Comparison of ENCODE assay signal across 9 cellular contexts in the genomic region with DNA sequence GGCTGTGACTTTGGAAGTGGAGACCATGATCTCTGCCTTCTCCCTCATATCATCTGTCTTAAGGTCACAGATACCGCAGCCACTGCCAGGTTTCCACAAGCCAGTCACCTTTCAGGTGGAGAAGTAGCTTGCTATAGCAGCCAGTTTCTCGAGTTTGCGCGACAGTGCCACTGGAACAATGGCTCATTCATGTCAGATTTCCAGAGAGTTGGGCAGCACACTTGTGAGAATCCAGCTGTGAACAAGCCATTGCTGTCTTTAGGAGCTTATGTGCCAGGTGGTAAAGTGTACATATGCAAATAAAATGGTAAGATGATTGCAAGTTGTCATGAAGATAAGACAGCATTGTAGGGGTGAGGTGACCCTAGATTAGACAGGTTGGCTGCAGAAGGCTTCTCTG. TPM values are rescaled to one million over a fixed set of nuclear protein-coding genes. Genes with fewer than 3 reads are reported as not detected.
DNase-seq lines count a peak whose midpoint lies in the region; ATAC-seq, FAIRE-seq and TF ChIP-seq lines count a peak whose summit lies in the region.
"Had no signal": no experiment of that assay in that cellular context is flagged by ENCODE, and none has a peak within 500 bp of the region (broad histone marks: within the 10 kb centered on the region; RNA-seq: fewer than 3 reads in every experiment).

No MANE protein-coding gene starts in this region.

- no peak overlapping the region for H3T11ph ChIP-seq in H9 (ENCODE audit: low read length)

- no peaks in the 10 kb centered on the region for H3K9me3 Mint-ChIP-seq in H9
- H3K9me3 Mint-ChIP-seq: activated CD4-positive, alpha-beta memory T cell treated with anti-CD3 and anti-CD28 coated beads for 36 hours had no signal

- ATAC-seq in gastrocnemius medialis: no peak

- H4K8ac ChIP-seq in H1 (ENCODE audit: extremely low read depth, insufficient read depth, low read length) (no peak overlapping the region), H9 (replicated peaks; ENCODE audit: insufficient read length, low read depth, low read length) (no peak overlapping the region)

- peaks cover 1% of the 10 kb centered on the region; the same call in 1 of the 2 replicates for H3K23me2 ChIP-seq in H1 (ENCODE audit: low read depth, low read length)
- H3K23me2 ChIP-seq in H9 (ENCODE audit: insufficient read length, low read depth, low read length, poor library complexity, severe bottlenecking): no peaks in the 10 kb centered on the region

- H3K4me3 ChIP-seq in H1 (ENCODE audit: extremely low read depth in 1 of 4, insufficient read depth in 2 of 4, low read depth in 3 of 4, low read length in 4 of 4) (no peak overlapping the region), gastrocnemius medialis (no peak overlapping the region)

- no peak overlapping the region for H3K56ac ChIP-seq in H1 (replicated peaks; ENCODE audit: insufficient read length, low read depth, low read length)
- H3K56ac ChIP-seq in H9 (ENCODE audit: insufficient read length, low read depth, low read length): no peak overlapping the region

- H3K14ac ChIP-seq in H1 (ENCODE audit: insufficient read length) (no peak overlapping the region), H9 (ENCODE audit: insufficient read depth, low read length) (no peak overlapping the region)

- no peak overlapping the region for H4K5ac ChIP-seq in H1 (ENCODE audit: insufficient read length, low read depth, low read length)
- H4K5ac ChIP-seq in H9 (ENCODE audit: insufficient read length, low read depth, low read length): no peak overlapping the region

- H3K4me1 Mint-ChIP-seq in H9: peaks cover 4 to 5% of the 10 kb centered on the region in 2 experiments; a peak in 3 of 4 replicates

- CTCF ChIA-PET in H1 (lab: Charles Lee; ENCODE audit: partially characterized antibody): interaction anchor here (0.7 kb wide), 2 partner anchors 60 to 562 kb away, joined by 3 read pairs; no protein-coding TSS in a partner anchor

- no peak for TF ChIP-seq POLR2A in H1 (IDR thresholded peaks at IDR 0.05; ENCODE audit: control extremely low read depth in 1 of 2, low read depth in 2 of 2, low read length in 2 of 2)
- no peak for TF ChIP-seq POLR2A in gastrocnemius medialis (IDR thresholded peaks at IDR 0.05)

- peak overlapping the region; percentile 5 for H3K4ac ChIP-seq in H1 (replicated peaks; ENCODE audit: insufficient read length, low read depth, low read length)
- no peak overlapping the region for H3K4ac ChIP-seq in H9 (ENCODE audit: low read depth, low read length)

- H3K9me3 ChIP-seq in H1 (ENCODE audit: insufficient read depth in 2 of 2, low read depth in 1 of 2, low read length in 1 of 2) (no peaks in the 10 kb centered on the region), gastrocnemius medialis (no peaks in the 10 kb centered on the region), H9 (ENCODE audit: control insufficient read depth, low read depth, low read length) (no peaks in the 10 kb centered on the region)

- H3K79me1 ChIP-seq in H1 (ENCODE audit: low read depth, low read length) (peaks cover 8% of the 10 kb centered on the region), H9 (ENCODE audit: insufficient read depth, low read depth, low read length, poor library complexity, severe bottlenecking) (no peaks in the 10 kb centered on the region)

- peaks cover 0 to 33% of the 10 kb centered on the region in 2 experiments; a peak in 2 of 4 replicates for H3K79me2 ChIP-seq in H1 (ENCODE audit: control insufficient read depth in 1 of 2, insufficient read depth in 2 of 2, low read length in 2 of 2)
- H3K79me2 ChIP-seq in H9 (ENCODE audit: insufficient read depth, low read length): no peaks in the 10 kb centered on the region; the same call in none of the 2 replicates

- POLR2A ChIA-PET in H1 (lab: Charles Lee; ENCODE audit: partially characterized antibody): interaction anchor here (0.6 to 1.7 kb wide), 3 partner anchors 12 to 37 kb away, joined by 3 to 4 read pairs (median 3); no protein-coding TSS in a partner anchor

- no peaks in the 10 kb centered on the region for H3K4me1 ChIP-seq in H1 (replicated peaks in 1 of 4; ENCODE audit: control insufficient read depth in 3 of 4, insufficient read depth in 4 of 4, low read length in 3 of 4)
- peaks cover 42 to 48% of the 10 kb centered on the region in 2 donors for H3K4me1 ChIP-seq in gastrocnemius medialis
- H3K4me1 ChIP-seq in H9 (ENCODE audit: insufficient read depth, low read length): no peaks in the 10 kb centered on the region

- no peaks in the 10 kb centered on the region for H3K27me3 Mint-ChIP-seq in H9 (ENCODE audit: low read depth)
- H3K27me3 Mint-ChIP-seq: activated CD4-positive, alpha-beta memory T cell treated with anti-CD3 and anti-CD28 coated beads for 36 hours had no signal

- no peak overlapping the region for H2BK12ac ChIP-seq in H1 (ENCODE audit: low read depth, low read length)
- H2BK12ac ChIP-seq in H9 (ENCODE audit: insufficient read length, low read depth, low read length): no peak overlapping the region

- TF ChIP-seq CTCF in H1 (IDR thresholded peaks at IDR 0.05; ENCODE audit: control extremely low read depth in 1 of 3, insufficient read depth in 1 of 3, low read depth in 1 of 3, low read length in 3 of 3) (no peak), gastrocnemius medialis (IDR thresholded peaks at IDR 0.05 in 4 of 5, conservative IDR thresholded peaks at IDR 0.05 in 1 of 5) (no peak), H9 (conservative IDR thresholded peaks at IDR 0.05) (no peak)

- H3K18ac ChIP-seq in H1 (ENCODE audit: extremely low read depth, low read length) (no peak overlapping the region), H9 (ENCODE audit: insufficient read length, low read depth, low read length) (no peak overlapping the region)

- H4K20me1 ChIP-seq in H1 (replicated peaks in 1 of 2; ENCODE audit: control insufficient read depth in 1 of 2, insufficient read depth in 2 of 2, low read length in 2 of 2) (peaks cover 2 to 10% of the 10 kb centered on the region in 2 experiments), H9 (ENCODE audit: control insufficient read depth, insufficient read depth, insufficient read length) (no peaks in the 10 kb centered on the region)

- WGBS in H1 (ENCODE audit: extremely low coverage in 1 of 2, insufficient coverage in 1 of 2, insufficient read length in 1 of 2, insufficient replicate concordance in 2 of 2, low coverage in 1 of 2, low lambda C conversion rate in 2 of 2, missing lambda C conversion rate in 1 of 2), 2 experiments: 70% methylated on average over 4 of the region's 4 CpGs; no CpG with 5 or more reads in 1 of the 2 experiments
- whole genome bisulfite sequencing in H9 (ENCODE audit: extremely low coverage, insufficient read length, low lambda C conversion rate): no CpG with 5 or more reads among the region's 4 CpGs

- H2AFZ ChIP-seq in H1 (ENCODE audit: low read length) (no peak overlapping the region), H9 (ENCODE audit: low read length) (no peak overlapping the region)

- no peak overlapping the region for H3K27ac ChIP-seq in H1 (ENCODE audit: low read depth, low read length)
- peak overlapping the region; percentile 12 to 84 (median 22) for H3K27ac ChIP-seq in gastrocnemius medialis
- H3K27ac ChIP-seq in H9 (ENCODE audit: insufficient read length, low read depth, low read length): no peak overlapping the region

- H3K27me3 ChIP-seq in H1 (replicated peaks in 1 of 4; ENCODE audit: control insufficient read depth in 3 of 4, extremely low read depth in 1 of 4, insufficient read depth in 3 of 4, low read length in 3 of 4) (no peaks in the 10 kb centered on the region), gastrocnemius medialis (no peaks in the 10 kb centered on the region), H9 (ENCODE audit: insufficient read depth, low read length) (no peaks in the 10 kb centered on the region)

- H2BK5ac ChIP-seq in H1 (ENCODE audit: low read depth, low read length) (no peak overlapping the region), H9 (ENCODE audit: insufficient read length, low read length) (no peak overlapping the region)

- no peak for FAIRE-seq in H1 (lab: Jason Lieb, UNC)

- in situ Hi-C loops in gastrocnemius medialis (cut with MboI; ENCODE audit: low sequenced_read_pairs in 4 of 4): no loop called here

- TF ChIP-seq EP300 in H1 (IDR thresholded peaks at IDR 0.05; ENCODE audit: borderline replicate concordance in 1 of 2, low read depth in 2 of 2, low read length in 2 of 2): no peak

- H3K4me3 Mint-ChIP-seq in H9: no peak overlapping the region
- H3K4me3 Mint-ChIP-seq: activated CD4-positive, alpha-beta memory T cell treated with anti-CD3 and anti-CD28 coated beads for 36 hours had no signal

- H3K36me3 ChIP-seq in H1 (ENCODE audit: control insufficient read depth in 2 of 4, insufficient read depth in 4 of 4, low read length in 3 of 4) (no peaks in the 10 kb centered on the region), gastrocnemius medialis (no peaks in the 10 kb centered on the region)

- H2BK20ac ChIP-seq in H1 (ENCODE audit: low read length) (no peak overlapping the region), H9 (ENCODE audit: low read depth, low read length, poor library complexity, severe bottlenecking) (no peak overlapping the region)

- H2AK5ac ChIP-seq in H1 (ENCODE audit: low read depth, low read length): no peak overlapping the region
- no peak overlapping the region for H2AK5ac ChIP-seq in H9 (ENCODE audit: insufficient read length, low read length)

- H3K9ac ChIP-seq in H1 (replicated peaks in 1 of 4; ENCODE audit: extremely low read depth in 1 of 4, low read depth in 3 of 4, low read length in 3 of 4): no peak overlapping the region
- H3K9ac ChIP-seq in H9 (ENCODE audit: extremely low read depth, insufficient read length, low read length): no peak overlapping the region

- H3K36me3 Mint-ChIP-seq in H9 (ENCODE audit: insufficient read depth in 1 of 3, low read depth in 3 of 3): peaks cover 3 to 8% (median 6%) of the 10 kb centered on the region in 3 experiments; a peak in 5 of 7 replicates

- H2BK15ac ChIP-seq in H1 (ENCODE audit: low read length) (no peak overlapping the region), H9 (ENCODE audit: low read depth, low read length) (no peak overlapping the region)

- H3K4me2 ChIP-seq in H1 (ENCODE audit: insufficient read depth in 1 of 2, low read depth in 2 of 2, low read length in 2 of 2): no peak overlapping the region
- no peak overlapping the region for H3K4me2 ChIP-seq in H9 (ENCODE audit: insufficient read depth, insufficient read length, low read length)

- peak; percentile 31 for DNase-seq in DMS79 treated with DMSO at 0.1 percent for 48 hours (lab: John Stamatoyannopoulos, UW)
- peak; percentile 84 for DNase-seq in NCI-H345 treated with DMSO at 0.1 percent for 48 hours (lab: John Stamatoyannopoulos, UW; ENCODE audit: unreplicated experiment)
- DNase-seq in H1 (ENCODE audit: low read depth in 1 of 2, low spot score in 2 of 2): no peak
- DNase-seq in gastrocnemius medialis: no peak
- DNase-seq in H9: no peak
- no peak for DNase-seq in H4 (ENCODE audit: low spot score)
- DNase-seq in epidermal melanocyte (ENCODE audit: insufficient read length, low spot score): no peak
- DNase-seq: activated CD4-positive, alpha-beta memory T cell treated with anti-CD3 and anti-CD28 coated beads for 36 hours; DND-41 had no signal

- H4K91ac ChIP-seq in H1 (replicated peaks; ENCODE audit: insufficient read length, low read length) (no peak overlapping the region), H9 (ENCODE audit: insufficient read length, low read depth, low read length) (no peak overlapping the region)

- H2BK120ac ChIP-seq in H1 (replicated peaks; ENCODE audit: low read depth, low read length) (no peak overlapping the region), H9 (ENCODE audit: low read depth, low read length, poor library complexity, severe bottlenecking) (no peak overlapping the region)

- no peak for TF ChIP-seq RAD21 in H1 (IDR thresholded peaks at IDR 0.05 in 1 of 2, conservative IDR thresholded peaks at IDR 0.05 in 1 of 2; ENCODE audit: low read depth in 2 of 2, low read length in 2 of 2)

- intact Hi-C loops in gastrocnemius medialis (cut with DNase I; ENCODE audit: low total_unique reads): no loop called here

- H3K27ac Mint-ChIP-seq in H9: peak overlapping the region in 1 of 3 experiments; percentile 24; a peak in 3 of 7 replicates
- H3K27ac Mint-ChIP-seq: activated CD4-positive, alpha-beta memory T cell treated with anti-CD3 and anti-CD28 coated beads for 36 hours had no signal

- H3K23ac ChIP-seq in H1 (ENCODE audit: insufficient read length) (no peak overlapping the region), H9 (ENCODE audit: insufficient read length, low read depth, low read length) (no peak overlapping the region)

RNA-seq across cellular contexts. Expression of gene GARRE1, which starts 22.3 kb away (rescaled TPM):
- 19.4 and 23.1 TPM in 2 replicates for total RNA-seq in H1 (2021; fragmentation: NEBNext Ultra II Directional; extraction: Animal tissue kit (Norgen Biotek cat#: 25700))
- polyA plus RNA-seq in H1 (2011; rRNA removed): 16.4 and 23.6 TPM in 2 replicates
- 15.3 TPM for polyA plus RNA-seq in H1 (2011; cell fraction: cytosol; rRNA removed)
- 18.4 TPM for polyA plus RNA-seq in H1 (2011; cell fraction: nucleus; rRNA removed)
- polyA plus RNA-seq in H1 (2012, experiment 1 of 2): 11.4 to 15.5 TPM (median 12.9 TPM) in 4 replicates
- 5.9 TPM for polyA plus RNA-seq in H1 (2012, experiment 2 of 2)
- polyA plus RNA-seq in H1 (2013, experiment 1 of 2): 23.5 TPM
- 20.7 TPM for polyA plus RNA-seq in H1 (2013, experiment 2 of 2)
- 18.4 and 20.4 TPM in 2 replicates for polyA minus RNA-seq in H1 (2011; rRNA and poly(A)+ RNA removed)
- polyA minus RNA-seq in H1 (2011; cell fraction: cytosol; rRNA and poly(A)+ RNA removed): 17.0 TPM
- 15.2 TPM for polyA minus RNA-seq in H1 (2011; cell fraction: nucleus; rRNA and poly(A)+ RNA removed)
- total RNA-seq in gastrocnemius medialis: 10 to 100 TPM; 21.8 to 34.3 (median 24.8) TPM
- 20.5 and 24.1 TPM in 2 replicates for total RNA-seq in H9 (2021)
- 10.4 and 11.9 TPM in 2 replicates for total RNA-seq in H4 (2014; rRNA removed; shearing (Covaris generic))

Comparison
In these comparisons a context has a peak if more than half of its experiments do, and no peak if none do; other contexts are left out.
1. DNase-seq: peak in DMS79 treated with DMSO at 0.1 percent for 48 hours (single experiment) and NCI-H345 treated with DMSO at 0.1 percent for 48 hours (single experiment); none in H1 (0 of 2), gastrocnemius medialis (0 of 2), H9 (single experiment), H4 (single experiment) and epidermal melanocyte (single experiment).
2. H3K27ac ChIP-seq: peak in gastrocnemius medialis (4 of 4); none in H1 (single experiment) and H9 (single experiment).